Comparison of ENCODE assay signal across 16 cellular contexts in genomic region chr1:207891148-207891547, GRCh38. TPM values are rescaled to one million over a fixed set of nuclear protein-coding genes. Genes with fewer than 3 reads are reported as not detected.
DNase-seq lines count a peak whose midpoint lies in the region; TF ChIP-seq lines count a peak whose summit lies in the region.
"Had no signal": no experiment of that assay in that cellular context is flagged by ENCODE, and none has a peak within 500 bp of the region (broad histone marks: within the 10 kb centered on the region; RNA-seq: fewer than 3 reads in every experiment).

No MANE protein-coding gene starts in this region.

- no peak for TF ChIP-seq EP300 in tibial nerve (IDR thresholded peaks at IDR 0.05)

- H3K36me3 ChIP-seq in muscle layer of duodenum (ENCODE audit: control insufficient read depth in 1 of 2, insufficient read depth in 2 of 2, low read length in 2 of 2) (no peaks in the 10 kb centered on the region), tibial nerve (peaks cover 0 to 4% (median 0%) of the 10 kb centered on the region in 3 donors), mesendoderm (ENCODE audit: control insufficient read depth, insufficient read depth, low read length) (no peaks in the 10 kb centered on the region)

- no peaks in the 10 kb centered on the region for H3K36me3 Mint-ChIP-seq in chondrocyte (ENCODE audit: low read depth)
- H3K36me3 Mint-ChIP-seq: brain; CD8-positive, alpha-beta T cell; memory B cell; stimulated activated memory B cell treated with anti-CD40 and anti-IgM and Interleukin-4, amounts not matched to agents 10 μg/mL and 1 μg/mL and 100 μg/mL, for 72 hours had no signal

- no peak overlapping the region for H3K23ac ChIP-seq in mesendoderm (ENCODE audit: low read length)

- TF ChIP-seq POLR2A in tibial nerve (IDR thresholded peaks at IDR 0.05) = no peak

- H3K9me3 ChIP-seq in muscle layer of duodenum (ENCODE audit: control insufficient read depth in 1 of 2, low read length in 2 of 2) (no peaks in the 10 kb centered on the region), tibial nerve (no peaks in the 10 kb centered on the region)

- H3K4me1 ChIP-seq in muscle layer of duodenum (ENCODE audit: control insufficient read depth in 1 of 2, insufficient read depth in 2 of 2, low read length in 2 of 2) (peaks cover 24 to 32% of the 10 kb centered on the region in 2 donors), tibial nerve (peaks cover 0 to 69% (median 26%) of the 10 kb centered on the region in 4 donors), mesendoderm (ENCODE audit: control insufficient read depth, low read depth, low read length) (no peaks in the 10 kb centered on the region)

- no peak overlapping the region for H3K56ac ChIP-seq in mesendoderm (ENCODE audit: low read length)

- H3K27me3 ChIP-seq in muscle layer of duodenum (ENCODE audit: low read depth, low read length) (no peaks in the 10 kb centered on the region), tibial nerve (no peaks in the 10 kb centered on the region), mesendoderm (ENCODE audit: insufficient read depth, low read length, poor library complexity) (no peaks in the 10 kb centered on the region)

- H3K4me3 ChIP-seq in muscle layer of duodenum (ENCODE audit: low read depth in 1 of 2, low read length in 2 of 2) = no peak overlapping the region
- no peak overlapping the region for H3K4me3 ChIP-seq in tibial nerve
- H3K4me3 ChIP-seq in mesendoderm (ENCODE audit: low read length) = no peak overlapping the region

- H3K4me1 Mint-ChIP-seq in chondrocyte (ENCODE audit: low read depth) = peaks cover 33% of the 10 kb centered on the region

- no peaks in the 10 kb centered on the region for H3K79me2 ChIP-seq in mesendoderm (ENCODE audit: control insufficient read depth, insufficient read depth, low read length)

- H2BK15ac ChIP-seq in mesendoderm (replicated peaks; ENCODE audit: low read depth) = no peak overlapping the region

- H3K9me3 Mint-ChIP-seq in chondrocyte (ENCODE audit: low read depth) = no peaks in the 10 kb centered on the region
- H3K9me3 Mint-ChIP-seq: brain; CD8-positive, alpha-beta T cell; memory B cell; stimulated activated memory B cell treated with anti-CD40 and anti-IgM and Interleukin-4, amounts not matched to agents 10 μg/mL and 1 μg/mL and 100 μg/mL, for 72 hours had no signal

- H3K27ac ChIP-seq in muscle layer of duodenum (ENCODE audit: low read length) (peak overlapping the region; percentile 32), tibial nerve (peak overlapping the region in 3 of 4 donors; percentile 67 to 79 (median 77)), mesendoderm (ENCODE audit: low read depth, low read length) (no peak overlapping the region)

- TF ChIP-seq CTCF in chondrocyte (IDR thresholded peaks at IDR 0.05) (no peak), tibial nerve (IDR thresholded peaks at IDR 0.05) (no peak)

- no peak overlapping the region for H3K4me3 Mint-ChIP-seq in chondrocyte (ENCODE audit: unreplicated experiment)
- H3K4me3 Mint-ChIP-seq: brain; CD8-positive, alpha-beta T cell; memory B cell; stimulated activated memory B cell treated with anti-CD40 and anti-IgM and Interleukin-4, amounts not matched to agents 10 μg/mL and 1 μg/mL and 100 μg/mL, for 72 hours had no signal

- H3K79me1 ChIP-seq in mesendoderm (ENCODE audit: low read length) = no peaks in the 10 kb centered on the region

- H2AK5ac ChIP-seq in mesendoderm (ENCODE audit: low read length) = no peak overlapping the region

- H3K4me2 ChIP-seq in mesendoderm (ENCODE audit: low read length) = no peak overlapping the region

- no peak overlapping the region for H3K4ac ChIP-seq in mesendoderm (ENCODE audit: low read depth, low read length)

- WGBS in tibial nerve, 2 donors = 85 to 88% methylated on average over 6 of the region's 6 CpGs
- no CpG with 5 or more reads among the region's 6 CpGs for WGBS in mesendoderm (ENCODE audit: extremely low coverage, insufficient coverage, low lambda C conversion rate)

- H3K18ac ChIP-seq in mesendoderm (ENCODE audit: low read length) = no peak overlapping the region

- peak overlapping the region; percentile 96 for H3K27ac Mint-ChIP-seq in chondrocyte (ENCODE audit: unreplicated experiment)
- H3K27ac Mint-ChIP-seq: brain; CD8-positive, alpha-beta T cell; memory B cell; stimulated activated memory B cell treated with anti-CD40 and anti-IgM and Interleukin-4, amounts not matched to agents 10 μg/mL and 1 μg/mL and 100 μg/mL, for 72 hours had no signal

- no peak overlapping the region for H2BK5ac ChIP-seq in mesendoderm (ENCODE audit: low read length)

- H4K5ac ChIP-seq in mesendoderm (ENCODE audit: low read length) = no peak overlapping the region

- peak; percentile 74 for DNase-seq in NCI-H226
- DNase-seq in chondrocyte (ENCODE audit: low spot score) = no peak
- no peak for DNase-seq in tibial nerve (ENCODE audit: low spot score in 2 of 2)
- DNase-seq in NCI-H345 treated with DMSO at 0.1 percent for 48 hours (lab: John Stamatoyannopoulos, UW; ENCODE audit: unreplicated experiment) = no peak
- no peak for DNase-seq in mesendoderm
- DNase-seq in NCI-H526 (lab: John Stamatoyannopoulos, UW) = no peak
- DNase-seq: activated CD4-positive, alpha-beta T cell treated with anti-CD3 and anti-CD28 coated beads for 4 hours; activated T-cell treated with anti-CD3 and anti-CD28 coated beads, Interleukin-2, amount 50 U/mL, for 48 hours; CD8-positive, alpha-beta T cell; occipital lobe; T-helper 1 cell had no signal

- no peak overlapping the region for H4K8ac ChIP-seq in mesendoderm (ENCODE audit: low read depth, low read length)

- H2BK120ac ChIP-seq in mesendoderm (ENCODE audit: low read depth, low read length) = no peak overlapping the region

- H3K9ac ChIP-seq in mesendoderm (ENCODE audit: low read length) = no peak overlapping the region

- H3K27me3 Mint-ChIP-seq in chondrocyte (ENCODE audit: low read depth) = no peaks in the 10 kb centered on the region

RNA-seq across cellular contexts. Expression of gene CD34, which starts 19.8 kb away (rescaled TPM):
- total RNA-seq in chondrocyte = 0.12 to 0.15 TPM (median 0.13 TPM) in 3 replicates
- total RNA-seq in tibial nerve = 10 to 100 TPM; 38.5 to 73.7 (median 55.3) TPM
- polyA plus RNA-seq in mesendoderm (2013, experiment 1 of 2) = 0.04 TPM
- 0.06 TPM for polyA plus RNA-seq in mesendoderm (2013, experiment 2 of 2)
- total RNA-seq: CD8-positive, alpha-beta T cell; epithelial cell of proximal tubule had no signal

Comparison
In these comparisons a context has a peak if more than half of its experiments do, and no peak if none do; other contexts are left out.
1. RNA of gene CD34, which starts 19.8 kb away (total RNA-seq): 38.5 to 73.7 TPM in tibial nerve; 0.12 to 0.15 TPM in chondrocyte; every median in the first group is over 10 times any median in the second.